1 cellular context compared by ENCODE assay signal in the genomic region with DNA sequence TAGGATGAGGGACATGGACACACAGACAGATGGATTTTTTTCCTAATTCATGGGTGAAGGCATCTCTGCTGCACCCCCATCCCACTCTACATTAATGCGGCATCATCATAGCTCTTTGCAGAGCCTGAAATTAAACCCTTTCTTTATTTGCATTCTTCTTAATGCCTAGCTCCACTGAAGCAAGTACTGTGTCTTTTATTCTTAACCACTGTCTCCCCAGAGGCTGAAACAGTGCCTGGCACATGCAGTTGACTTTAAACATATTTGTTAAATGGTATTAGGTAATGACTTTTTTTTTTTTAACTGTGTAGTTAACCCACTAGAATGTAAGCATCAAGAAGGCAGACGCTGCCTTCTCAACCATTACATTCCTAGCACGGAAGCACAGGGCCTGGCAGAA.
TF ChIP-seq lines count a peak whose summit lies in the region.

No MANE protein-coding gene starts in this region.

TF ChIP-seq in IMR-90, 13 proteins besides CTCF, POLR2A, EP300 and RAD21 (continued from another document):
- TF ChIP-seq SMC3 (IDR thresholded peaks at IDR 0.05; ENCODE audit: low read depth, low read length) (no peak), ELK1 (IDR thresholded peaks at IDR 0.05; ENCODE audit: borderline replicate concordance, low read depth, low read length) (no peak), BHLHE40 (IDR thresholded peaks at IDR 0.05; ENCODE audit: low read depth, low read length) (no peak), MAFK (IDR thresholded peaks at IDR 0.05; ENCODE audit: low read depth, low read length) (no peak), NFE2L2 (IDR thresholded peaks at IDR 0.05; ENCODE audit: low read depth, low read length) (no peak), USF2 (IDR thresholded peaks at IDR 0.05; ENCODE audit: low read depth, low read length) (no peak)
